ENCODE assay signal across 8 cellular contexts in genomic region chr17:30477758-30478115, GRCh38. TPM values are rescaled to one million over a fixed set of nuclear protein-coding genes. Genes with fewer than 3 reads are reported as not detected.
DNase-seq lines count a peak whose midpoint lies in the region; ATAC-seq lines count a peak whose summit lies in the region.

No MANE protein-coding gene starts in this region.

- no peaks in the 10 kb centered on the region for H3K27me3 ChIP-seq in muscle layer of colon (ENCODE audit: control insufficient read depth in 1 of 2, insufficient read depth in 2 of 2, low read length in 2 of 2)

- no peaks in the 10 kb centered on the region for H3K9me3 ChIP-seq in muscle layer of colon (ENCODE audit: low read length)

- H3K4me1 ChIP-seq in muscle layer of colon (ENCODE audit: insufficient read depth, low read length), result peaks cover 15% of the 10 kb centered on the region

- H3K36me3 Mint-ChIP-seq in effector memory CD8-positive, alpha-beta T cell (ENCODE audit: insufficient read depth), result peaks cover 47% of the 10 kb centered on the region

- H3K4me3 Mint-ChIP-seq in effector memory CD8-positive, alpha-beta T cell, result peak overlapping the region; percentile 96 to 98

- H3K9me3 Mint-ChIP-seq in effector memory CD8-positive, alpha-beta T cell, result no peaks in the 10 kb centered on the region

- H3K27me3 Mint-ChIP-seq in effector memory CD8-positive, alpha-beta T cell, result no peaks in the 10 kb centered on the region

- H3K9ac ChIP-seq in muscle layer of colon (ENCODE audit: low read length), result peak overlapping the region; percentile 97

- peak overlapping the region; percentile 99 to 100 for H3K27ac Mint-ChIP-seq in effector memory CD8-positive, alpha-beta T cell

- H3K4me1 Mint-ChIP-seq in effector memory CD8-positive, alpha-beta T cell (ENCODE audit: low read depth in 2 of 2), result peaks cover 19 to 29% of the 10 kb centered on the region in 2 donors

- peaks cover 21% of the 10 kb centered on the region for H3K36me3 ChIP-seq in muscle layer of colon (ENCODE audit: insufficient read depth, low read length)

- peak overlapping the region; percentile 90 for H3K27ac ChIP-seq in muscle layer of colon (ENCODE audit: low read depth, low read length)

- peak; percentile 70 for ATAC-seq in effector memory CD8-positive, alpha-beta T cell (replicated peaks)
- ATAC-seq in HG03521 (IDR thresholded peaks at IDR 0.05; ENCODE audit: unreplicated experiment) (no peak), HG02885 (IDR thresholded peaks at IDR 0.05; ENCODE audit: poor library complexity, unreplicated experiment) (no peak), GM19467 (IDR thresholded peaks at IDR 0.05; ENCODE audit: unreplicated experiment) (no peak)

- H3K4me3 ChIP-seq in muscle layer of colon (ENCODE audit: low read depth in 1 of 2, low read length in 2 of 2), result peak overlapping the region; percentile 78 to 97

- DNase-seq in stimulated activated CD4-positive, alpha-beta T cell treated with anti-CD3 and anti-CD28 coated beads, Interleukin-4, amount 100 ng/mL, for 24 hours, result peak; percentile 5
- DNase-seq in stimulated activated CD4-positive, alpha-beta T cell treated with anti-CD3 and anti-CD28 coated beads, Interleukin-4, amount 100 ng/mL, for 4 hours, result no peak
- DNase-seq in RPMI7951 (ENCODE audit: low read depth), result peak; percentile 16
- DNase-seq in effector memory CD8-positive, alpha-beta T cell, result peak in 1 of 3 experiments; percentile 15

RNA-seq across cellular contexts. Expression of gene GOSR1, which starts 0.5 kb away (rescaled TPM):
- 23.3 and 28.2 TPM in 2 replicates for total RNA-seq in RPMI7951 (2014; rRNA removed; shearing (Covaris generic))

Comparison
In these comparisons a context has a peak if more than half of its experiments do, and no peak if none do; other contexts are left out.
1. DNase-seq: peak in stimulated activated CD4-positive, alpha-beta T cell treated with anti-CD3 and anti-CD28 coated beads, Interleukin-4, amount 100 ng/mL, for 24 hours (single experiment) and RPMI7951 (single experiment); none in stimulated activated CD4-positive, alpha-beta T cell treated with anti-CD3 and anti-CD28 coated beads, Interleukin-4, amount 100 ng/mL, for 4 hours (0 of 2).